18 cellular contexts compared by ENCODE assay signal in genomic region chr5:139150359-139150999, GRCh38. TPM values are rescaled to one million over a fixed set of nuclear protein-coding genes. Genes with fewer than 3 reads are reported as not detected.
DNase-seq lines count a peak whose midpoint lies in the region; ATAC-seq, FAIRE-seq and TF ChIP-seq lines count a peak whose summit lies in the region.
"Had no signal": no experiment of that assay in that cellular context is flagged by ENCODE, and none has a peak within 500 bp of the region (broad histone marks: within the 10 kb centered on the region; RNA-seq: fewer than 3 reads in every experiment).

No MANE protein-coding gene starts in this region.

- H3K4me3 ChIP-seq in NB4 (ENCODE audit: low read depth, low read length) = no peak overlapping the region
- H3K4me3 ChIP-seq in H1 (ENCODE audit: extremely low read depth in 1 of 4, insufficient read depth in 2 of 4, low read depth in 3 of 4, low read length in 4 of 4) = no peak overlapping the region
- H3K4me3 ChIP-seq in sigmoid colon = no peak overlapping the region
- no peak overlapping the region for H3K4me3 ChIP-seq in pancreas
- H3K4me3 ChIP-seq in mucosa of descending colon = no peak overlapping the region
- H3K4me3 ChIP-seq: A549, BLaER1, ovary had no signal

- TF ChIP-seq CTCF in NB4 (IDR thresholded peaks at IDR 0.05; ENCODE audit: low read depth, low read length) (no peak), H1 (IDR thresholded peaks at IDR 0.05; ENCODE audit: control extremely low read depth in 1 of 3, insufficient read depth in 1 of 3, low read depth in 1 of 3, low read length in 3 of 3) (no peak), sigmoid colon (IDR thresholded peaks at IDR 0.05) (no peak), pancreas (IDR thresholded peaks at IDR 0.05) (no peak), mucosa of descending colon (IDR thresholded peaks at IDR 0.05) (no peak)

- intact Hi-C loops in sigmoid colon (cut with DNase I) = no loop called here
- intact Hi-C loops in pancreas (cut with DNase I) = no loop called here
- intact Hi-C loops in mucosa of descending colon (cut with DNase I, micrococcal nuclease) = no loop called here

- no peak overlapping the region for H4K5ac ChIP-seq in H1 (ENCODE audit: insufficient read length, low read depth, low read length)

- H3K36me3 ChIP-seq in H1 (ENCODE audit: control insufficient read depth in 2 of 4, insufficient read depth in 4 of 4, low read length in 3 of 4) (no peaks in the 10 kb centered on the region), sigmoid colon (no peaks in the 10 kb centered on the region), pancreas (no peaks in the 10 kb centered on the region), mucosa of descending colon (ENCODE audit: low read depth) (no peaks in the 10 kb centered on the region)
- H3K36me3 ChIP-seq: BLaER1, ovary had no signal

- H3K9ac ChIP-seq in H1 (replicated peaks in 1 of 4; ENCODE audit: extremely low read depth in 1 of 4, low read depth in 3 of 4, low read length in 3 of 4) = no peak overlapping the region
- H3K9ac ChIP-seq: BLaER1 had no signal

- no peak overlapping the region for H2BK5ac ChIP-seq in H1 (ENCODE audit: low read depth, low read length)

- 92% methylated on average over 9 of the region's 9 CpGs; no CpG with 5 or more reads in 1 of the 2 experiments for WGBS in H1 (ENCODE audit: extremely low coverage in 1 of 2, insufficient coverage in 1 of 2, insufficient read length in 1 of 2, insufficient replicate concordance in 2 of 2, low coverage in 1 of 2, low lambda C conversion rate in 2 of 2, missing lambda C conversion rate in 1 of 2), 2 experiments
- 92 to 95% methylated on average over 9 of the region's 9 CpGs for WGBS in sigmoid colon, 2 donors
- 62 to 63% methylated on average over 9 of the region's 9 CpGs for WGBS in pancreas, 2 donors

- no peaks in the 10 kb centered on the region for H3K23me2 ChIP-seq in H1 (ENCODE audit: low read depth, low read length)

- DNase-seq in NCI-H2227 (lab: John Stamatoyannopoulos, UW; ENCODE audit: unreplicated experiment) (peak; percentile 34), NCI-H2227 treated with DMSO at 0.1 percent for 48 hours (lab: John Stamatoyannopoulos, UW) (no peak), NB4 (ENCODE audit: low read depth) (peak; percentile 42), H1 (ENCODE audit: low read depth in 1 of 2, low spot score in 2 of 2) (no peak), sigmoid colon (no peak), ACHN (no peak), pancreas (no peak), mucosa of descending colon (no peak)
- DNase-seq: activated CD4-positive, alpha-beta T cell treated with anti-CD3 and anti-CD28 coated beads for 4 hours; caudate nucleus; GOT3; ovary; RPMI8226; stimulated activated CD4-positive, alpha-beta T cell treated with anti-CD3 and anti-CD28 coated beads, Interleukin-4, amount 100 ng/mL, for 1 hour had no signal

- H2BK15ac ChIP-seq in H1 (ENCODE audit: low read length) = 0 out of 2 replicates have a peak overlapping the region, but pooled peaks have one; percentile 10

- no peak overlapping the region for H3K23ac ChIP-seq in H1 (ENCODE audit: insufficient read length)

- H2BK12ac ChIP-seq in H1 (ENCODE audit: low read depth, low read length) = no peak overlapping the region

- no peak overlapping the region for H4K91ac ChIP-seq in H1 (replicated peaks; ENCODE audit: insufficient read length, low read length)

- H3K14ac ChIP-seq in H1 (ENCODE audit: insufficient read length) = no peak overlapping the region

- no peak for TF ChIP-seq EP300 in H1 (IDR thresholded peaks at IDR 0.05; ENCODE audit: borderline replicate concordance in 1 of 2, low read depth in 2 of 2, low read length in 2 of 2)
- TF ChIP-seq EP300 in sigmoid colon (IDR thresholded peaks at IDR 0.05) = no peak

- H4K8ac ChIP-seq in H1 (ENCODE audit: extremely low read depth, insufficient read depth, low read length) = no peak overlapping the region

- H2AK5ac ChIP-seq in H1 (ENCODE audit: low read depth, low read length) = no peak overlapping the region

- H3K4ac ChIP-seq in H1 (replicated peaks; ENCODE audit: insufficient read length, low read depth, low read length) = no peak overlapping the region

- POLR2A ChIA-PET in H1 (lab: Charles Lee; ENCODE audit: partially characterized antibody) = no interaction called here

- no peak overlapping the region for H2AFZ ChIP-seq in H1 (ENCODE audit: low read length)

- CTCF ChIA-PET in H1 (lab: Charles Lee; ENCODE audit: partially characterized antibody) = interaction anchor here (0.8 to 4.0 kb wide), 2 partner anchors 12 to 35 kb away, joined by 3 to 11 read pairs; no protein-coding TSS in a partner anchor

- no peaks in the 10 kb centered on the region for H3K27me3 ChIP-seq in H1 (replicated peaks in 1 of 4; ENCODE audit: control insufficient read depth in 3 of 4, extremely low read depth in 1 of 4, insufficient read depth in 3 of 4, low read length in 3 of 4)
- no peaks in the 10 kb centered on the region for H3K27me3 ChIP-seq in sigmoid colon
- no peaks in the 10 kb centered on the region for H3K27me3 ChIP-seq in pancreas
- H3K27me3 ChIP-seq: BLaER1, ovary had no signal

- no peaks in the 10 kb centered on the region for H3K79me2 ChIP-seq in H1 (ENCODE audit: control insufficient read depth in 1 of 2, insufficient read depth in 2 of 2, low read length in 2 of 2)

- TF ChIP-seq RAD21 in H1 (IDR thresholded peaks at IDR 0.05 in 1 of 2, conservative IDR thresholded peaks at IDR 0.05 in 1 of 2; ENCODE audit: low read depth in 2 of 2, low read length in 2 of 2) = no peak

- ATAC-seq in pancreas (no peak), mucosa of descending colon (no peak)
- ATAC-seq: A549 had no signal

- no peaks in the 10 kb centered on the region for H3K9me3 ChIP-seq in H1 (ENCODE audit: insufficient read depth in 2 of 2, low read depth in 1 of 2, low read length in 1 of 2)
- H3K9me3 ChIP-seq in sigmoid colon = no peaks in the 10 kb centered on the region
- no peaks in the 10 kb centered on the region for H3K9me3 ChIP-seq in pancreas
- H3K9me3 ChIP-seq in mucosa of descending colon = no peaks in the 10 kb centered on the region
- H3K9me3 ChIP-seq: A549, BLaER1, ovary had no signal

- H3K79me1 ChIP-seq in H1 (ENCODE audit: low read depth, low read length) = no peaks in the 10 kb centered on the region

- H3K56ac ChIP-seq in H1 (replicated peaks; ENCODE audit: insufficient read length, low read depth, low read length) = no peak overlapping the region

- no peaks in the 10 kb centered on the region for H4K20me1 ChIP-seq in H1 (replicated peaks in 1 of 2; ENCODE audit: control insufficient read depth in 1 of 2, insufficient read depth in 2 of 2, low read length in 2 of 2)

- H3K27ac ChIP-seq in H1 (ENCODE audit: low read depth, low read length) (no peak overlapping the region), sigmoid colon (peak overlapping the region in 3 of 4 donors; percentile 13 to 33 (median 15)), pancreas (peak overlapping the region in 2 of 4 donors; percentile 24 to 31)
- H3K27ac ChIP-seq: A549, BLaER1 had no signal

- H3K4me1 ChIP-seq in H1 (replicated peaks in 1 of 4; ENCODE audit: control insufficient read depth in 3 of 4, insufficient read depth in 4 of 4, low read length in 3 of 4) (peaks cover 0 to 4% (median 0%) of the 10 kb centered on the region in 4 experiments; a peak in 1 of 7 replicates), sigmoid colon (peaks cover 0 to 45% (median 44%) of the 10 kb centered on the region in 4 donors), pancreas (peaks cover 32 to 47% (median 33%) of the 10 kb centered on the region in 3 donors), mucosa of descending colon (ENCODE audit: low read depth) (no peaks in the 10 kb centered on the region)
- H3K4me1 ChIP-seq: A549 had no signal

- no peak overlapping the region for H3K18ac ChIP-seq in H1 (ENCODE audit: extremely low read depth, low read length)

- FAIRE-seq in H1 (lab: Jason Lieb, UNC) = no peak
- FAIRE-seq in pancreas (lab: Jason Lieb, UNC) = no peak
- FAIRE-seq: A549, G401.6, TTC549 had no signal

- H2BK20ac ChIP-seq in H1 (ENCODE audit: low read length) = no peak overlapping the region

- H2BK120ac ChIP-seq in H1 (replicated peaks; ENCODE audit: low read depth, low read length) = no peak overlapping the region

- in situ Hi-C loops in ACHN (cut with HindIII; ENCODE audit: low pct_ligation_motif_present, low pct_unique_long_range_greater_than_20kb, low sequenced_read_pairs) = no loop called here

- no peak overlapping the region for H3K4me2 ChIP-seq in H1 (ENCODE audit: insufficient read depth in 1 of 2, low read depth in 2 of 2, low read length in 2 of 2)
- H3K4me2 ChIP-seq: A549, BLaER1 had no signal

- TF ChIP-seq POLR2A in NB4 (IDR thresholded peaks at IDR 0.05; ENCODE audit: extremely low read depth, insufficient read length) = no peak
- TF ChIP-seq POLR2A in H1 (IDR thresholded peaks at IDR 0.05; ENCODE audit: control extremely low read depth in 1 of 2, low read depth in 2 of 2, low read length in 2 of 2) = no peak
- no peak for TF ChIP-seq POLR2A in sigmoid colon (IDR thresholded peaks at IDR 0.05)

RNA-seq across cellular contexts. Expression of gene SIL1, which starts 47.7 kb away (rescaled TPM):
- total RNA-seq in H1 (2021; fragmentation: NEBNext Ultra II Directional; extraction: Animal tissue kit (Norgen Biotek cat#: 25700)) = 6.6 and 8.3 TPM in 2 replicates
- 12.8 and 13.9 TPM in 2 replicates for polyA plus RNA-seq in H1 (2011; rRNA removed)
- 8.3 TPM for polyA plus RNA-seq in H1 (2011; cell fraction: cytosol; rRNA removed)
- polyA plus RNA-seq in H1 (2011; cell fraction: nucleus; rRNA removed) = 10.5 TPM
- polyA plus RNA-seq in H1 (2012, experiment 1 of 2) = 6.4 to 9.6 TPM (median 7.6 TPM) in 4 replicates
- polyA plus RNA-seq in H1 (2012, experiment 2 of 2) = 6.8 TPM
- 5.9 TPM for polyA plus RNA-seq in H1 (2013, experiment 1 of 2)
- polyA plus RNA-seq in H1 (2013, experiment 2 of 2) = 7.7 TPM
- 4.6 and 7.5 TPM in 2 replicates for polyA minus RNA-seq in H1 (2011; rRNA and poly(A)+ RNA removed)
- polyA minus RNA-seq in H1 (2011; cell fraction: cytosol; rRNA and poly(A)+ RNA removed) = 12.8 TPM
- 8.5 TPM for polyA minus RNA-seq in H1 (2011; cell fraction: nucleus; rRNA and poly(A)+ RNA removed)
- 10 to 100 TPM; 23.2 to 39.2 (median 34.9) TPM for total RNA-seq in sigmoid colon
- polyA plus RNA-seq in sigmoid colon = 10 to 100 TPM in 2 of 3 donors, 1 to 10 TPM in 1; 7.8 to 60.8 (median 17.3) TPM
- 10 to 100 TPM; 38.6 to 68.2 (median 54.6) TPM for total RNA-seq in pancreas
- polyA plus RNA-seq in pancreas = 100 to 1,000 TPM in 1 of 2 donors, 10 to 100 TPM in 1; 54.8 to 119 TPM
- total RNA-seq in mucosa of descending colon = 10 to 100 TPM; 35.2 to 35.8 (median 35.6) TPM

Comparison
In these comparisons a context has a peak if more than half of its experiments do, and no peak if none do; other contexts are left out.
1. DNase-seq: peak in NCI-H2227 (single experiment) and NB4 (single experiment); none in NCI-H2227 treated with DMSO at 0.1 percent for 48 hours (single experiment), H1 (0 of 2), sigmoid colon (single experiment), ACHN (single experiment), pancreas (0 of 6) and mucosa of descending colon (0 of 3).